In the genomic region with DNA sequence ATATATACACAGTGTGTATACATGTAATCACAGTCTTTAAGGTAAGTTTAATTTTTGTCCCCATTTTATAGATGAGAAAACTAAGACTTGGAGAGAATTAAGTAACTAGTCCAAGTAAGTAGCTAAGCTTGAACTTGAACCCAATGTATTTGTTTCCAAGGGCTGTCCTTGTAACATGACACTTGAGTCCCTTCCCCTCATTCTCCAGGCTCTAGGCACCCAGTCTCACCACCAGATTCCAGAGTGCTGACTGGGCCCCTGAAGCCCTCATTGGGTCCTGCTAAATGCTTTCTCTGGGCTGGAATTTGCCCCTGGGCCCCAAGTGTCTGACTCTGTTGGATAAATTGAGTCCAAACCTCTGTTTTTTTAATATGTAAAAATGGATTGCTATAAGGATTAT, we compare ENCODE assay signal across 1 cellular context.
TF ChIP-seq lines count a peak whose summit lies in the region.

No MANE protein-coding gene starts in this region.

TF ChIP-seq in HepG2, 621 proteins besides CTCF, POLR2A, EP300 and RAD21 (continued from another document):
- no peak for TF ChIP-seq TCF12 (IDR thresholded peaks at IDR 0.05)
- no peak for TF ChIP-seq TCF12 (CRISPR knock-in tag; IDR thresholded peaks at IDR 0.05)
- TF ChIP-seq HMG20A (CRISPR knock-in tag; IDR thresholded peaks at IDR 0.05; ENCODE audit: borderline replicate concordance), result peak; percentile 32; the same call in 1 of the 2 replicates
- no peak for TF ChIP-seq ZFYVE20 (CRISPR knock-in tag; IDR thresholded peaks at IDR 0.05; ENCODE audit: borderline replicate concordance, low read depth)
- peak; percentile 82 for TF ChIP-seq TBL1XR1 (IDR thresholded peaks at IDR 0.05; ENCODE audit: borderline replicate concordance, low read length, partially characterized antibody)
- peak; percentile 88 for TF ChIP-seq RARA (CRISPR knock-in tag; IDR thresholded peaks at IDR 0.05)
- TF ChIP-seq, protein P1, sequence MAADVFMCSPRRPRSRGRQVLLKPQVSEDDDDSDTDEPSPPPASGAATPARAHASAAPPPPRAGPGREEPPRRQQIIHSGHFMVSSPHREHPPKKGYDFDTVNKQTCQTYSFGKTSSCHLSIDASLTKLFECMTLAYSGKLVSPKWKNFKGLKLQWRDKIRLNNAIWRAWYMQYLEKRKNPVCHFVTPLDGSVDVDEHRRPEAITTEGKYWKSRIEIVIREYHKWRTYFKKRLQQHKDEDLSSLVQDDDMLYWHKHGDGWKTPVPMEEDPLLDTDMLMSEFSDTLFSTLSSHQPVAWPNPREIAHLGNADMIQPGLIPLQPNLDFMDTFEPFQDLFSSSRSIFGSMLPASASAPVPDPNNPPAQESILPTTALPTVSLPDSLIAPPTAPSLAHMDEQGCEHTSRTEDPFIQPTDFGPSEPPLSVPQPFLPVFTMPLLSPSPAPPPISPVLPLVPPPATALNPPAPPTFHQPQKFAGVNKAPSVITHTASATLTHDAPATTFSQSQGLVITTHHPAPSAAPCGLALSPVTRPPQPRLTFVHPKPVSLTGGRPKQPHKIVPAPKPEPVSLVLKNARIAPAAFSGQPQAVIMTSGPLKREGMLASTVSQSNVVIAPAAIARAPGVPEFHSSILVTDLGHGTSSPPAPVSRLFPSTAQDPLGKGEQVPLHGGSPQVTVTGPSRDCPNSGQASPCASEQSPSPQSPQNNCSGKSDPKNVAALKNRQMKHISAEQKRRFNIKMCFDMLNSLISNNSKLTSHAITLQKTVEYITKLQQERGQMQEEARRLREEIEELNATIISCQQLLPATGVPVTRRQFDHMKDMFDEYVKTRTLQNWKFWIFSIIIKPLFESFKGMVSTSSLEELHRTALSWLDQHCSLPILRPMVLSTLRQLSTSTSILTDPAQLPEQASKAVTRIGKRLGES (CRISPR knock-in tag; IDR thresholded peaks at IDR 0.05; ENCODE audit: borderline replicate concordance), result no peak
- TF ChIP-seq, protein P2, sequence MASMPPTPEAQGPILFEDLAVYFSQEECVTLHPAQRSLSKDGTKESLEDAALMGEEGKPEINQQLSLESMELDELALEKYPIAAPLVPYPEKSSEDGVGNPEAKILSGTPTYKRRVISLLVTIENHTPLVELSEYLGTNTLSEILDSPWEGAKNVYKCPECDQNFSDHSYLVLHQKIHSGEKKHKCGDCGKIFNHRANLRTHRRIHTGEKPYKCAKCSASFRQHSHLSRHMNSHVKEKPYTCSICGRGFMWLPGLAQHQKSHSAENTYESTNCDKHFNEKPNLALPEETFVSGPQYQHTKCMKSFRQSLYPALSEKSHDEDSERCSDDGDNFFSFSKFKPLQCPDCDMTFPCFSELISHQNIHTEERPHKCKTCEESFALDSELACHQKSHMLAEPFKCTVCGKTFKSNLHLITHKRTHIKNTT (CRISPR knock-in tag; IDR thresholded peaks at IDR 0.05), result no peak
- no peak for TF ChIP-seq SNRNP70 (IDR thresholded peaks at IDR 0.05; ENCODE audit: low read depth, low read length)
- TF ChIP-seq SIX4 (CRISPR knock-in tag; IDR thresholded peaks at IDR 0.05), result peak; percentile 92
- peak; percentile 37 for TF ChIP-seq BCL6 (CRISPR knock-in tag; IDR thresholded peaks at IDR 0.05)
- TF ChIP-seq, protein P3, sequence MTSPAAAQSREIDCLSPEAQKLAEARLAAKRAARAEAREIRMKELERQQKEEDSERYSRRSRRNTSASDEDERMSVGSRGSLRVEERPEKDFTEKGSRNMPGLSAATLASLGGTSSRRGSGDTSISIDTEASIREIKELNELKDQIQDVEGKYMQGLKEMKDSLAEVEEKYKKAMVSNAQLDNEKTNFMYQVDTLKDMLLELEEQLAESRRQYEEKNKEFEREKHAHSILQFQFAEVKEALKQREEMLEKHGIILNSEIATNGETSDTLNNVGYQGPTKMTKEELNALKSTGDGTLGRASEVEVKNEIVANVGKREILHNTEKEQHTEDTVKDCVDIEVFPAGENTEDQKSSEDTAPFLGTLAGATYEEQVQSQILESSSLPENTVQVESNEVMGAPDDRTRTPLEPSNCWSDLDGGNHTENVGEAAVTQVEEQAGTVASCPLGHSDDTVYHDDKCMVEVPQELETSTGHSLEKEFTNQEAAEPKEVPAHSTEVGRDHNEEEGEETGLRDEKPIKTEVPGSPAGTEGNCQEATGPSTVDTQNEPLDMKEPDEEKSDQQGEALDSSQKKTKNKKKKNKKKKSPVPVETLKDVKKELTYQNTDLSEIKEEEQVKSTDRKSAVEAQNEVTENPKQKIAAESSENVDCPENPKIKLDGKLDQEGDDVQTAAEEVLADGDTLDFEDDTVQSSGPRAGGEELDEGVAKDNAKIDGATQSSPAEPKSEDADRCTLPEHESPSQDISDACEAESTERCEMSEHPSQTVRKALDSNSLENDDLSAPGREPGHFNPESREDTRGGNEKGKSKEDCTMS (CRISPR knock-in tag; conservative IDR thresholded peaks at IDR 0.05), result no peak
- TF ChIP-seq ZNF501 (CRISPR knock-in tag; IDR thresholded peaks at IDR 0.05), result no peak
- 0 out of 2 replicates have a peak, but pooled peaks have one; percentile 51 for TF ChIP-seq SIX1 (CRISPR knock-in tag; IDR thresholded peaks at IDR 0.05; ENCODE audit: borderline replicate concordance)
- TF ChIP-seq RXRB (CRISPR knock-in tag; IDR thresholded peaks at IDR 0.05; ENCODE audit: borderline replicate concordance), result peak; percentile 65
- TF ChIP-seq, protein P4, sequence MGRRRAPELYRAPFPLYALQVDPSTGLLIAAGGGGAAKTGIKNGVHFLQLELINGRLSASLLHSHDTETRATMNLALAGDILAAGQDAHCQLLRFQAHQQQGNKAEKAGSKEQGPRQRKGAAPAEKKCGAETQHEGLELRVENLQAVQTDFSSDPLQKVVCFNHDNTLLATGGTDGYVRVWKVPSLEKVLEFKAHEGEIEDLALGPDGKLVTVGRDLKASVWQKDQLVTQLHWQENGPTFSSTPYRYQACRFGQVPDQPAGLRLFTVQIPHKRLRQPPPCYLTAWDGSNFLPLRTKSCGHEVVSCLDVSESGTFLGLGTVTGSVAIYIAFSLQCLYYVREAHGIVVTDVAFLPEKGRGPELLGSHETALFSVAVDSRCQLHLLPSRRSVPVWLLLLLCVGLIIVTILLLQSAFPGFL (CRISPR knock-in tag; IDR thresholded peaks at IDR 0.05), result no peak
- no peak for TF ChIP-seq ZNF251 (CRISPR knock-in tag; IDR thresholded peaks at IDR 0.05)
- TF ChIP-seq FOSL2 (CRISPR knock-in tag; IDR thresholded peaks at IDR 0.05), result peak; percentile 86
- TF ChIP-seq, protein P5, sequence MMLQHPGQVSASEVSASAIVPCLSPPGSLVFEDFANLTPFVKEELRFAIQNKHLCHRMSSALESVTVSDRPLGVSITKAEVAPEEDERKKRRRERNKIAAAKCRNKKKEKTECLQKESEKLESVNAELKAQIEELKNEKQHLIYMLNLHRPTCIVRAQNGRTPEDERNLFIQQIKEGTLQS (CRISPR knock-in tag; IDR thresholded peaks at IDR 0.05), result peak; percentile 44; the same call in 1 of the 2 replicates
- no peak for TF ChIP-seq ZNF614 (CRISPR knock-in tag; IDR thresholded peaks at IDR 0.05; ENCODE audit: borderline replicate concordance)
- 0 out of 2 replicates have a peak, but pooled peaks have one; percentile 10 for TF ChIP-seq GATAD2A (CRISPR knock-in tag; IDR thresholded peaks at IDR 0.05)
- TF ChIP-seq AKAP8 (CRISPR knock-in tag; IDR thresholded peaks at IDR 0.05), result no peak
- no peak for TF ChIP-seq ZNF776 (CRISPR knock-in tag; IDR thresholded peaks at IDR 0.05)
- TF ChIP-seq AHR (CRISPR knock-in tag; IDR thresholded peaks at IDR 0.05), result no peak
- TF ChIP-seq, protein P6, sequence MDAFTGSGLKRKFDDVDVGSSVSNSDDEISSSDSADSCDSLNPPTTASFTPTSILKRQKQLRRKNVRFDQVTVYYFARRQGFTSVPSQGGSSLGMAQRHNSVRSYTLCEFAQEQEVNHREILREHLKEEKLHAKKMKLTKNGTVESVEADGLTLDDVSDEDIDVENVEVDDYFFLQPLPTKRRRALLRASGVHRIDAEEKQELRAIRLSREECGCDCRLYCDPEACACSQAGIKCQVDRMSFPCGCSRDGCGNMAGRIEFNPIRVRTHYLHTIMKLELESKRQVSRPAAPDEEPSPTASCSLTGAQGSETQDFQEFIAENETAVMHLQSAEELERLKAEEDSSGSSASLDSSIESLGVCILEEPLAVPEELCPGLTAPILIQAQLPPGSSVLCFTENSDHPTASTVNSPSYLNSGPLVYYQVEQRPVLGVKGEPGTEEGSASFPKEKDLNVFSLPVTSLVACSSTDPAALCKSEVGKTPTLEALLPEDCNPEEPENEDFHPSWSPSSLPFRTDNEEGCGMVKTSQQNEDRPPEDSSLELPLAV (CRISPR knock-in tag; conservative IDR thresholded peaks at IDR 0.05; ENCODE audit: low read depth), result no peak
- TF ChIP-seq MAFF (IDR thresholded peaks at IDR 0.05; ENCODE audit: low read depth, low read length), result peak; percentile 22; the same call in 1 of the 2 replicates
- TF ChIP-seq CBX1 (IDR thresholded peaks at IDR 0.05; ENCODE audit: low read depth), result no peak
- no peak for TF ChIP-seq PRMT3 (CRISPR knock-in tag; IDR thresholded peaks at IDR 0.05; ENCODE audit: borderline replicate concordance, low read depth)
- TF ChIP-seq POGZ (CRISPR knock-in tag; IDR thresholded peaks at IDR 0.05), result no peak
- TF ChIP-seq PAF1 (CRISPR knock-in tag; IDR thresholded peaks at IDR 0.05), result no peak
- no peak for TF ChIP-seq RFX5 (IDR thresholded peaks at IDR 0.05; ENCODE audit: low read depth, low read length)
- peak; percentile 82 for TF ChIP-seq ZNF629 (CRISPR knock-in tag; conservative IDR thresholded peaks at IDR 0.05)
- TF ChIP-seq ZNF891 (CRISPR knock-in tag; IDR thresholded peaks at IDR 0.05), result no peak
- TF ChIP-seq SP1 (IDR thresholded peaks at IDR 0.05), result no peak
- no peak for TF ChIP-seq SP1 (CRISPR knock-in tag; IDR thresholded peaks at IDR 0.05)
- TF ChIP-seq, protein P7, sequence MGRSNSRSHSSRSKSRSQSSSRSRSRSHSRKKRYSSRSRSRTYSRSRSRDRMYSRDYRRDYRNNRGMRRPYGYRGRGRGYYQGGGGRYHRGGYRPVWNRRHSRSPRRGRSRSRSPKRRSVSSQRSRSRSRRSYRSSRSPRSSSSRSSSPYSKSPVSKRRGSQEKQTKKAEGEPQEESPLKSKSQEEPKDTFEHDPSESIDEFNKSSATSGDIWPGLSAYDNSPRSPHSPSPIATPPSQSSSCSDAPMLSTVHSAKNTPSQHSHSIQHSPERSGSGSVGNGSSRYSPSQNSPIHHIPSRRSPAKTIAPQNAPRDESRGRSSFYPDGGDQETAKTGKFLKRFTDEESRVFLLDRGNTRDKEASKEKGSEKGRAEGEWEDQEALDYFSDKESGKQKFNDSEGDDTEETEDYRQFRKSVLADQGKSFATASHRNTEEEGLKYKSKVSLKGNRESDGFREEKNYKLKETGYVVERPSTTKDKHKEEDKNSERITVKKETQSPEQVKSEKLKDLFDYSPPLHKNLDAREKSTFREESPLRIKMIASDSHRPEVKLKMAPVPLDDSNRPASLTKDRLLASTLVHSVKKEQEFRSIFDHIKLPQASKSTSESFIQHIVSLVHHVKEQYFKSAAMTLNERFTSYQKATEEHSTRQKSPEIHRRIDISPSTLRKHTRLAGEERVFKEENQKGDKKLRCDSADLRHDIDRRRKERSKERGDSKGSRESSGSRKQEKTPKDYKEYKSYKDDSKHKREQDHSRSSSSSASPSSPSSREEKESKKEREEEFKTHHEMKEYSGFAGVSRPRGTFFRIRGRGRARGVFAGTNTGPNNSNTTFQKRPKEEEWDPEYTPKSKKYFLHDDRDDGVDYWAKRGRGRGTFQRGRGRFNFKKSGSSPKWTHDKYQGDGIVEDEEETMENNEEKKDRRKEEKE (IDR thresholded peaks at IDR 0.05), result no peak
- TF ChIP-seq ZNF747 (CRISPR knock-in tag; IDR thresholded peaks at IDR 0.05; ENCODE audit: borderline replicate concordance), result no peak
- peak; percentile 33; the same call in 1 of the 2 replicates for TF ChIP-seq KDM1A (CRISPR knock-in tag; IDR thresholded peaks at IDR 0.05)
- TF ChIP-seq, protein P8, sequence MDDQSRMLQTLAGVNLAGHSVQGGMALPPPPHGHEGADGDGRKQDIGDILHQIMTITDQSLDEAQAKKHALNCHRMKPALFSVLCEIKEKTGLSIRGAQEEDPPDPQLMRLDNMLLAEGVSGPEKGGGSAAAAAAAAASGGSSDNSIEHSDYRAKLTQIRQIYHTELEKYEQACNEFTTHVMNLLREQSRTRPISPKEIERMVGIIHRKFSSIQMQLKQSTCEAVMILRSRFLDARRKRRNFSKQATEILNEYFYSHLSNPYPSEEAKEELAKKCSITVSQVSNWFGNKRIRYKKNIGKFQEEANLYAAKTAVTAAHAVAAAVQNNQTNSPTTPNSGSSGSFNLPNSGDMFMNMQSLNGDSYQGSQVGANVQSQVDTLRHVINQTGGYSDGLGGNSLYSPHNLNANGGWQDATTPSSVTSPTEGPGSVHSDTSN (CRISPR knock-in tag; IDR thresholded peaks at IDR 0.05; ENCODE audit: borderline replicate concordance), result no peak
- no peak for TF ChIP-seq SMYD3 (CRISPR knock-in tag; IDR thresholded peaks at IDR 0.05)
- no peak for TF ChIP-seq NCOA1 (CRISPR knock-in tag; IDR thresholded peaks at IDR 0.05)
- no peak for TF ChIP-seq TSC22D2 (CRISPR knock-in tag; IDR thresholded peaks at IDR 0.05; ENCODE audit: borderline replicate concordance)
